In the genomic region with DNA sequence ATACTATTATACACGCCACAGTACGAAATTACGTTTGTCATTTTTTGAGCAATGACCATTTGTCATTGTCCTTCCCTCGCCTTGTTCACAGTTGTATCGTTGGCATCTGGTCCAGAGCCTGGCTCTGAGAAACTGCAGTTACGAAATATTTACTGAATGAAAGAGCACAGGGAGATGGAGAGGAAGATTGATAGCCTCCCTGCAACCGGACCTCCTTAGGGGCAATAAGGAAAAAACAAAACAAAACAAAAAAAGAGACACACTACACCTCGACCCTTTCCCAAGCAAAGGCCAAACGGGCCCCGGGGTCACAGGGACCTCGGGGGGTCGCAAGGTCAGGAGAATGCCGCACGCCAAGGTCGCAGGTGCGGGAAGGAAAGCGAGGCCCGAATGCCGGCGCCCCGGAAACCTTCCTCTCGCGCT, we compare ENCODE assay signal across 8 cellular contexts. TPM values are rescaled to one million over a fixed set of nuclear protein-coding genes. Genes with fewer than 3 reads are reported as not detected.
A peak's percentile ranks its signal among the peaks of the same experiment; 100 is the strongest.
DNase-seq lines count a peak whose midpoint lies in the region; ATAC-seq, FAIRE-seq and TF ChIP-seq lines count a peak whose summit lies in the region.

No MANE protein-coding gene starts in this region.

- H3K27me3 Mint-ChIP-seq in naive thymus-derived CD8-positive, alpha-beta T cell, result no peaks in the 10 kb centered on the region

- DNase-seq in GM12892 (ENCODE audit: insufficient read length), result no peak
- DNase-seq in RPMI7951 (ENCODE audit: low read depth), result peak; percentile 16
- DNase-seq in naive thymus-derived CD8-positive, alpha-beta T cell, result peak in 1 of 10 donors; percentile 2
- DNase-seq in NCI-H1930 (lab: John Stamatoyannopoulos, UW), result no peak
- DNase-seq in frontal cortex (ENCODE audit: low spot score in 2 of 2), result no peak
- DNase-seq in NCI-H69 (lab: John Stamatoyannopoulos, UW), result no peak

- H3K36me3 ChIP-seq in esophagus (ENCODE audit: control insufficient read depth in 2 of 2, insufficient read depth in 2 of 2, low read length in 1 of 2), result no peaks in the 10 kb centered on the region

- H3K4me3 Mint-ChIP-seq in naive thymus-derived CD8-positive, alpha-beta T cell, result peak overlapping the region; percentile 86 to 99 (median 92)

- H3K9me3 ChIP-seq in esophagus (ENCODE audit: control insufficient read depth in 2 of 2, insufficient read depth in 1 of 2, low read depth in 1 of 2, low read length in 1 of 2), result no peaks in the 10 kb centered on the region

- H3K27ac Mint-ChIP-seq in naive thymus-derived CD8-positive, alpha-beta T cell, result peak overlapping the region in 9 of 10 donors; percentile 70 to 96 (median 80)

- POLR2A ChIA-PET in naive thymus-derived CD8-positive, alpha-beta T cell (lab: Charles Lee), result no interaction called here

- H3K27me3 ChIP-seq in esophagus (ENCODE audit: control insufficient read depth in 1 of 2, insufficient read depth in 2 of 2, low read length in 2 of 2), result no peaks in the 10 kb centered on the region

- peaks cover 16 to 50% (median 45%) of the 10 kb centered on the region in 4 donors for H3K4me1 Mint-ChIP-seq in naive thymus-derived CD8-positive, alpha-beta T cell

- ATAC-seq in naive thymus-derived CD8-positive, alpha-beta T cell, result no peak
- no peak for ATAC-seq in HG03039 (IDR thresholded peaks at IDR 0.05; ENCODE audit: unreplicated experiment)

- H3K9me3 Mint-ChIP-seq in naive thymus-derived CD8-positive, alpha-beta T cell, result no peaks in the 10 kb centered on the region

- no peak for TF ChIP-seq POLR2A in GM12892 (IDR thresholded peaks at IDR 0.05; ENCODE audit: low read depth, low read length)

- peaks cover 0 to 5% (median 0%) of the 10 kb centered on the region in 3 donors for H3K36me3 Mint-ChIP-seq in naive thymus-derived CD8-positive, alpha-beta T cell

- WGBS in esophagus, 2 donors, result 1 to 2% methylated on average over 23 of the region's 23 CpGs

- peak; percentile 54 for FAIRE-seq in GM12892 (lab: Jason Lieb, UNC)
- FAIRE-seq in frontal cortex (lab: Jason Lieb, UNC), result no peak

- H3K4me3 ChIP-seq in esophagus (ENCODE audit: low read depth in 1 of 2, low read length in 2 of 2), result peak overlapping the region; percentile 84 to 98

- peak overlapping the region; percentile 82 to 87 for H3K27ac ChIP-seq in esophagus (ENCODE audit: low read depth in 2 of 2, low read length in 1 of 2)

- H3K4me1 ChIP-seq in esophagus (ENCODE audit: control insufficient read depth in 2 of 2, insufficient read depth in 2 of 2, low read length in 1 of 2), result peaks cover 0 to 2% of the 10 kb centered on the region in 2 donors

RNA-seq across cellular contexts. Expression of a gene that starts 0.9 kb away (rescaled TPM):
- 69.2 TPM for polyA plus RNA-seq in GM12892 (2012; ENCODE audit: missing spikeins)
- total RNA-seq in RPMI7951 (2014; rRNA removed; shearing (Covaris generic)), result 49.3 and 58.6 TPM in 2 replicates
- 10 to 100 TPM; 43.7 to 66.1 TPM for polyA plus RNA-seq in esophagus
- 10 to 100 TPM; 38.6 to 40.5 TPM for total RNA-seq in naive thymus-derived CD8-positive, alpha-beta T cell
- polyA plus RNA-seq in naive thymus-derived CD8-positive, alpha-beta T cell, result 10 to 100 TPM; 68.0 to 76.8 (median 76.6) TPM
- total RNA-seq in frontal cortex, result 33.8 TPM

RNA-seq across cellular contexts. Expression of a gene that starts 48.7 kb away (rescaled TPM):
- 3.3 TPM for polyA plus RNA-seq in GM12892 (2012; ENCODE audit: missing spikeins)
- total RNA-seq in RPMI7951 (2014; rRNA removed; shearing (Covaris generic)), result 5.3 and 7.4 TPM in 2 replicates
- 1 to 10 TPM; 4.8 to 7.2 TPM for polyA plus RNA-seq in esophagus
- total RNA-seq in naive thymus-derived CD8-positive, alpha-beta T cell, result 10 to 100 TPM; 13.8 to 16.2 TPM
- polyA plus RNA-seq in naive thymus-derived CD8-positive, alpha-beta T cell, result 1 to 10 TPM; 3.7 to 8.7 (median 4.2) TPM
- total RNA-seq in frontal cortex, result 14.3 TPM
